In genomic region chr9:77707696-77708095, GRCh38 we compare ENCODE assay signal across 9 cellular contexts. TPM values are rescaled to one million over a fixed set of nuclear protein-coding genes. Genes with fewer than 3 reads are reported as not detected.
A peak's percentile ranks its signal among the peaks of the same experiment; 100 is the strongest.
DNase-seq lines count a peak whose midpoint lies in the region; FAIRE-seq and TF ChIP-seq lines count a peak whose summit lies in the region.
"Had no signal": no experiment of that assay in that cellular context is flagged by ENCODE, and none has a peak within 500 bp of the region (broad histone marks: within the 10 kb centered on the region; RNA-seq: fewer than 3 reads in every experiment).

No MANE protein-coding gene starts in this region.

- H3K4me2 ChIP-seq in endothelial cell of umbilical vein (ENCODE audit: insufficient read depth, low read length), result peak overlapping the region; percentile 84

- H3K9ac ChIP-seq in endothelial cell of umbilical vein (replicated peaks; ENCODE audit: extremely low read depth, insufficient read depth, low read length), result peak overlapping the region; percentile 85

- WGBS in mesodermal cell (ENCODE audit: insufficient coverage in 2 of 2), 2 experiments, result 85 to 100% methylated on average over 1 to 2 of the region's 3 CpGs

- H3K79me2 ChIP-seq in endothelial cell of umbilical vein (ENCODE audit: control insufficient read depth, insufficient read depth, low read length), result no peaks in the 10 kb centered on the region

- CTCF ChIA-PET in AG04449 (lab: Yijun Ruan, JAX), result no interaction called here
- CTCF ChIA-PET in endothelial cell of umbilical vein (lab: Charles Lee), result interaction anchor here (0.8 to 1.4 kb wide), 9 partner anchors 27 to 274 kb away, joined by 3 to 16 read pairs (median 3); no protein-coding TSS in a partner anchor

- no peak overlapping the region for H3K4me3 ChIP-seq in AG04449 (ENCODE audit: low read depth, low read length)
- H3K4me3 ChIP-seq in endothelial cell of umbilical vein (replicated peaks in 1 of 3; ENCODE audit: insufficient read depth in 1 of 3, low read depth in 1 of 3, low read length in 3 of 3), result peak overlapping the region in 1 of 3 experiments; percentile 46
- no peak overlapping the region for H3K4me3 ChIP-seq in mesodermal cell (ENCODE audit: extremely low read depth, insufficient read depth, low read length, poor library complexity, severe bottlenecking)

- TF ChIP-seq CTCF in AG04449 (IDR thresholded peaks at IDR 0.05; ENCODE audit: insufficient read depth, low read length, missing control alignments) (no peak), endothelial cell of umbilical vein (IDR thresholded peaks at IDR 0.05; ENCODE audit: extremely low read depth in 1 of 2, insufficient read depth in 1 of 2, low read depth in 1 of 2, low read length in 2 of 2) (no peak)

- intact Hi-C loops in endothelial cell of umbilical vein (cut with micrococcal nuclease), result loop anchor here (1.0 to 5.0 kb wide), 3 partner anchors 44 to 285 kb away; no protein-coding TSS in a partner anchor

- POLR2A ChIA-PET in AG04449 (lab: Yijun Ruan, JAX), result interaction anchor here (0.7 to 1.0 kb wide), 2 partner anchors 43 to 231 kb away, joined by 3 read pairs; no protein-coding TSS in a partner anchor
- POLR2A ChIA-PET in endothelial cell of umbilical vein (lab: Charles Lee), result interaction anchor here (0.6 to 1.0 kb wide), 2 partner anchors 11 to 43 kb away, joined by 4 to 7 read pairs; no protein-coding TSS in a partner anchor

- H4K20me1 ChIP-seq in endothelial cell of umbilical vein (replicated peaks; ENCODE audit: control insufficient read depth, extremely low read depth, insufficient read depth, low read length), result no peaks in the 10 kb centered on the region

- H3K36me3 ChIP-seq in endothelial cell of umbilical vein (ENCODE audit: control insufficient read depth in 2 of 2, extremely low read depth in 1 of 2, insufficient read depth in 2 of 2, low read length in 2 of 2), result no peaks in the 10 kb centered on the region
- H3K36me3 ChIP-seq in mesodermal cell (ENCODE audit: control insufficient read depth, insufficient read depth, low read length), result no peaks in the 10 kb centered on the region

- peak; percentile 97 for FAIRE-seq in endothelial cell of umbilical vein (lab: Jason Lieb, UNC)
- FAIRE-seq: kidney had no signal

- BruUV-seq in endothelial cell of umbilical vein (replicated peaks; lab: Mats Ljungman, UMichigan), result no TSS peak

- H3K9me1 ChIP-seq in endothelial cell of umbilical vein (replicated peaks; ENCODE audit: control insufficient read depth, extremely low read depth, insufficient read depth, low read length), result no peaks in the 10 kb centered on the region

- H2AFZ ChIP-seq in endothelial cell of umbilical vein (ENCODE audit: low read depth, low read length), result no peak overlapping the region

- H3K9me3 ChIP-seq in endothelial cell of umbilical vein (replicated peaks; ENCODE audit: control insufficient read depth, insufficient read depth, low read length) (no peaks in the 10 kb centered on the region), mesodermal cell (ENCODE audit: control insufficient read depth, low read length) (no peaks in the 10 kb centered on the region)

- TF ChIP-seq POLR2A in endothelial cell of umbilical vein (IDR thresholded peaks at IDR 0.05; ENCODE audit: low read depth, low read length), result peak; percentile 24

- H3K27me3 ChIP-seq in endothelial cell of umbilical vein (ENCODE audit: control insufficient read depth in 2 of 2, insufficient read depth in 2 of 2, low read length in 2 of 2), result no peaks in the 10 kb centered on the region

- DNase-seq in AG04449 (ENCODE audit: low read depth, low spot score) (peak; percentile 93), MV-4-11 (lab: John Stamatoyannopoulos, UW) (peak; percentile 57), endothelial cell of umbilical vein (ENCODE audit: low read depth, low spot score) (peak; percentile 96), NCI-H1417 treated with DMSO at 0.1 percent for 48 hours (lab: John Stamatoyannopoulos, UW) (no peak), retina (no peak), RPMI8226 (no peak)
- DNase-seq in stimulated activated CD4-positive, alpha-beta T cell treated with anti-CD3 and anti-CD28 coated beads, Interleukin-15, amount 100 ng/mL, for 24 hours, result no peak
- DNase-seq: kidney had no signal

- peaks cover 55% of the 10 kb centered on the region for H3K4me1 ChIP-seq in endothelial cell of umbilical vein (ENCODE audit: control insufficient read depth, extremely low read depth, insufficient read depth, low read length)
- peaks cover 12% of the 10 kb centered on the region for H3K4me1 ChIP-seq in mesodermal cell (ENCODE audit: control insufficient read depth, insufficient read depth, low read length, poor library complexity, severe bottlenecking)

- H3K27ac ChIP-seq in endothelial cell of umbilical vein (ENCODE audit: insufficient read depth, low read depth, low read length) (peak overlapping the region; percentile 82), mesodermal cell (ENCODE audit: low read depth, low read length, severe bottlenecking) (peak overlapping the region; percentile 63)

- dilution Hi-C loops in endothelial cell of umbilical vein (cut with MboI; ENCODE audit: extremely low pct_ligation_motif_present, low sequenced_read_pairs), result no loop called here

TF ChIP-seq in endothelial cell of umbilical vein, 7 proteins besides CTCF, POLR2A, EP300 and RAD21:
- TF ChIP-seq FOS (IDR thresholded peaks at IDR 0.05; ENCODE audit: borderline replicate concordance, insufficient read depth, low read length), result peak; percentile 86
- TF ChIP-seq JUN (IDR thresholded peaks at IDR 0.05; ENCODE audit: borderline replicate concordance, insufficient read depth, insufficient read length, low read depth), result peak; percentile 96
- TF ChIP-seq MAX (IDR thresholded peaks at IDR 0.05; ENCODE audit: insufficient read depth, insufficient read length), result no peak
- peak; percentile 83 for TF ChIP-seq MYC (IDR thresholded peaks at IDR 0.05; ENCODE audit: low read depth, low read length)
- TF ChIP-seq EZH2 (IDR thresholded peaks at IDR 0.05; ENCODE audit: borderline replicate concordance, low read depth, low read length, severe bottlenecking), result no peak
- peak; percentile 92 for TF ChIP-seq POLR2AphosphoS5 (IDR thresholded peaks at IDR 0.05; ENCODE audit: insufficient read depth, low read depth, low read length)
- TF ChIP-seq GATA2 (IDR thresholded peaks at IDR 0.05; ENCODE audit: insufficient read depth, insufficient read length, low read depth, low read length), result peak; percentile 61

RNA-seq across cellular contexts. Expression of gene GNA14, which starts 59.6 kb away (rescaled TPM):
- 3.0 and 3.3 TPM in 2 replicates for total RNA-seq in endothelial cell of umbilical vein
- polyA plus RNA-seq in endothelial cell of umbilical vein, result 2.1 TPM in 2 replicates
- polyA plus RNA-seq in endothelial cell of umbilical vein (2011; cell fraction: cytosol; rRNA removed), result 1.5 and 2.0 TPM in 2 replicates
- polyA plus RNA-seq in endothelial cell of umbilical vein (2011; cell fraction: nucleus; rRNA removed), result 2.7 and 3.1 TPM in 2 replicates
- polyA plus RNA-seq in endothelial cell of umbilical vein (2012), result 2.3 and 2.7 TPM in 2 replicates
- polyA minus RNA-seq in endothelial cell of umbilical vein, result 2.6 and 7.0 TPM in 2 replicates
- polyA minus RNA-seq in endothelial cell of umbilical vein (2011; cell fraction: cytosol; rRNA and poly(A)+ RNA removed), result not detected
- 4.0 and 4.6 TPM in 2 replicates for polyA minus RNA-seq in endothelial cell of umbilical vein (2011; cell fraction: nucleus; rRNA and poly(A)+ RNA removed)
- polyA plus RNA-seq in mesodermal cell (2013, experiment 1 of 2), result 8.8 TPM
- 7.7 TPM for polyA plus RNA-seq in mesodermal cell (2013, experiment 2 of 2)

Comparison
In these comparisons a context has a peak if more than half of its experiments do, and no peak if none do; other contexts are left out.
1. DNase-seq: peak in AG04449 (single experiment), MV-4-11 (single experiment) and endothelial cell of umbilical vein (single experiment); none in NCI-H1417 treated with DMSO at 0.1 percent for 48 hours (single experiment), retina (single experiment), RPMI8226 (single experiment) and stimulated activated CD4-positive, alpha-beta T cell treated with anti-CD3 and anti-CD28 coated beads, Interleukin-15, amount 100 ng/mL, for 24 hours (single experiment).